In genomic region chr2:211948932-211949331, GRCh38 we compare ENCODE assay signal across 28 cellular contexts.
"Had no signal": no experiment of that assay in that cellular context is flagged by ENCODE, and none has a peak within 500 bp of the region (broad histone marks: within the 10 kb centered on the region; RNA-seq: fewer than 3 reads in every experiment).

No MANE protein-coding gene starts in this region.

- H3K27me3 ChIP-seq: colonic mucosa, dorsolateral prefrontal cortex, esophagus muscularis mucosa, esophagus squamous epithelium, foreskin keratinocyte, gastrocnemius medialis, gastroesophageal sphincter, heart left ventricle, heart right ventricle had no signal

- H3K4me1 Mint-ChIP-seq: endodermal cell had no signal

- H3K27ac ChIP-seq: colonic mucosa, coronary artery, dorsolateral prefrontal cortex, epithelial cell of prostate, esophagus muscularis mucosa, esophagus squamous epithelium, foreskin keratinocyte, gastrocnemius medialis, gastroesophageal sphincter, heart left ventricle, heart right ventricle had no signal

- H3K4me3 Mint-ChIP-seq: dendritic cell treated with granulocyte-macrophage colony-stimulating factor and Interleukin-4, amounts not matched to agents 40 ng/mL and 50 ng/mL, for 4 days; effector memory CD8-positive, alpha-beta T cell; endodermal cell had no signal

- FAIRE-seq: colon, endometrium, endothelial cell of umbilical vein had no signal

- H3K9me3 ChIP-seq: colonic mucosa, esophagus squamous epithelium, gastrocnemius medialis had no signal

- H3K4me3 ChIP-seq: colonic mucosa, coronary artery, dorsolateral prefrontal cortex, esophagus muscularis mucosa, esophagus squamous epithelium, gastrocnemius medialis, gastroesophageal sphincter, heart left ventricle, heart right ventricle had no signal

- H3K9me3 Mint-ChIP-seq: dendritic cell treated with granulocyte-macrophage colony-stimulating factor and Interleukin-4, amounts not matched to agents 40 ng/mL and 50 ng/mL, for 4 days had no signal

- H3K27me3 Mint-ChIP-seq: dendritic cell treated with granulocyte-macrophage colony-stimulating factor and Interleukin-4, amounts not matched to agents 40 ng/mL and 50 ng/mL, for 4 days; effector memory CD8-positive, alpha-beta T cell had no signal

- ATAC-seq: effector memory CD8-positive, alpha-beta T cell; esophagus mucosa; foreskin keratinocyte; gastrocnemius medialis; gastroesophageal sphincter; heart left ventricle; heart right ventricle had no signal

- H3K27ac Mint-ChIP-seq: dendritic cell treated with granulocyte-macrophage colony-stimulating factor and Interleukin-4, amounts not matched to agents 40 ng/mL and 50 ng/mL, for 4 days; effector memory CD8-positive, alpha-beta T cell; endodermal cell had no signal

- DNase-seq: colonic mucosa; cortex of kidney; dermis blood vessel endothelial cell; dorsolateral prefrontal cortex; effector CD4-positive, alpha-beta T cell; effector CD8-positive, alpha-beta T cell; effector memory CD4-positive, alpha-beta T cell; effector memory CD8-positive, alpha-beta T cell; endodermal cell; erythroblast; esophagus squamous epithelium; foreskin fibroblast; foreskin keratinocyte; foreskin melanocyte; gastrocnemius medialis; glutamatergic neuron; head of caudate nucleus; heart left ventricle; heart right ventricle had no signal

- H3K36me3 ChIP-seq: colonic mucosa, esophagus muscularis mucosa, esophagus squamous epithelium, gastrocnemius medialis, gastroesophageal sphincter, heart left ventricle, heart right ventricle had no signal

- H3K4me1 ChIP-seq: colonic mucosa, esophagus muscularis mucosa, esophagus squamous epithelium, foreskin keratinocyte, gastrocnemius medialis, gastroesophageal sphincter, heart left ventricle, heart right ventricle had no signal
